ENCODE assay signal across 8 cellular contexts in genomic region chr17:40445769-40446468, GRCh38. TPM values are rescaled to one million over a fixed set of nuclear protein-coding genes. Genes with fewer than 3 reads are reported as not detected.
DNase-seq lines count a peak whose midpoint lies in the region; ATAC-seq and TF ChIP-seq lines count a peak whose summit lies in the region.

No MANE protein-coding gene starts in this region.

- H3K36me3 ChIP-seq in heart left ventricle: no peaks in the 10 kb centered on the region
- no peaks in the 10 kb centered on the region for H3K36me3 ChIP-seq in mammary epithelial cell (ENCODE audit: insufficient read depth, low read length)
- peaks cover 6% of the 10 kb centered on the region for H3K36me3 ChIP-seq in lower lobe of right lung
- H3K36me3 ChIP-seq in urinary bladder (ENCODE audit: insufficient read depth): no peaks in the 10 kb centered on the region

- no peak for ATAC-seq in heart left ventricle
- no peak for ATAC-seq in Right ventricle myocardium superior (ENCODE audit: poor library complexity)
- ATAC-seq in lower lobe of right lung: no peak
- no peak for ATAC-seq in HG03196 (IDR thresholded peaks at IDR 0.05; ENCODE audit: unreplicated experiment)
- ATAC-seq in HG02623 (IDR thresholded peaks at IDR 0.05; ENCODE audit: unreplicated experiment): no peak

- intact Hi-C loops in heart left ventricle (cut with DNase I): no loop called here
- intact Hi-C loops in Right ventricle myocardium superior (cut with DNase I): no loop called here
- intact Hi-C loops in mammary epithelial cell (cut with micrococcal nuclease): loop anchor here (10.0 kb wide), 1 partner anchor 279 kb away; no protein-coding TSS in a partner anchor
- intact Hi-C loops in lower lobe of right lung (cut with DNase I): no loop called here

- H3K9me3 ChIP-seq in heart left ventricle: no peaks in the 10 kb centered on the region
- H3K9me3 ChIP-seq in mammary epithelial cell (replicated peaks; ENCODE audit: insufficient read depth, low read length): no peaks in the 10 kb centered on the region
- no peaks in the 10 kb centered on the region for H3K9me3 ChIP-seq in lower lobe of right lung

- WGBS in heart left ventricle, 4 donors: 46 to 64% (median 60%) methylated on average over 10 of the region's 10 CpGs
- WGBS in mammary epithelial cell (ENCODE audit: low coverage, missing lambda C conversion rate): 34% methylated on average over 10 of the region's 10 CpGs
- WGBS in urinary bladder: 63% methylated on average over 10 of the region's 10 CpGs

- no TSS peak for BruUV-seq in mammary epithelial cell (replicated peaks; lab: Mats Ljungman, UMichigan)

- H3K79me2 ChIP-seq in mammary epithelial cell (ENCODE audit: insufficient read depth, low read length): peaks cover 3% of the 10 kb centered on the region

- TF ChIP-seq POLR2A in heart left ventricle (IDR thresholded peaks at IDR 0.05): no peak

- peak overlapping the region; percentile 86 for H2AFZ ChIP-seq in mammary epithelial cell (ENCODE audit: low read depth, low read length)

- H3K27me3 ChIP-seq in heart left ventricle (no peaks in the 10 kb centered on the region), mammary epithelial cell (ENCODE audit: insufficient read depth, low read length) (no peaks in the 10 kb centered on the region), lower lobe of right lung (ENCODE audit: low read depth) (no peaks in the 10 kb centered on the region)

- H3K4me2 ChIP-seq in mammary epithelial cell (ENCODE audit: insufficient read depth, low read depth, low read length): peak overlapping the region; percentile 96

- no peak overlapping the region for H3K9ac ChIP-seq in mammary epithelial cell (ENCODE audit: insufficient read depth, low read length)

- no peak for DNase-seq in heart left ventricle
- no peak for DNase-seq in Right ventricle myocardium superior
- DNase-seq in mammary epithelial cell: no peak
- DNase-seq in lower lobe of right lung: no peak
- DNase-seq in CD1c-positive myeloid dendritic cell (ENCODE audit: extremely low spot score): no peak

- H3K4me1 ChIP-seq in heart left ventricle (peaks cover 8 to 78% (median 59%) of the 10 kb centered on the region in 12 donors), mammary epithelial cell (ENCODE audit: insufficient read depth, low read length) (peaks cover 36% of the 10 kb centered on the region), lower lobe of right lung (peaks cover 82% of the 10 kb centered on the region), urinary bladder (ENCODE audit: insufficient read depth) (no peaks in the 10 kb centered on the region)

- dilution Hi-C loops in mammary epithelial cell (cut with HindIII; ENCODE audit: low sequenced_read_pairs): loop anchor here (5.0 kb wide), 2 partner anchors 36 to 116 kb away; no protein-coding TSS in a partner anchor

- in situ Hi-C loops in mammary epithelial cell (cut with MboI; ENCODE audit: low sequenced_read_pairs in 2 of 2): no loop called here

- H3K4me3 ChIP-seq in heart left ventricle (peak overlapping the region; percentile 33 to 92 (median 74)), mammary epithelial cell (replicated peaks in 1 of 3; ENCODE audit: insufficient read depth in 1 of 3, low read depth in 2 of 3, low read length in 3 of 3) (no peak overlapping the region), lower lobe of right lung (peak overlapping the region; percentile 84), urinary bladder (ENCODE audit: low read depth, low read length) (peak overlapping the region; percentile 61)

- peak overlapping the region; percentile 86 to 98 (median 96) for H3K27ac ChIP-seq in heart left ventricle
- H3K27ac ChIP-seq in mammary epithelial cell (ENCODE audit: insufficient read depth, low read depth, low read length): no peak overlapping the region
- peak overlapping the region; percentile 92 for H3K27ac ChIP-seq in lower lobe of right lung
- no peak overlapping the region for H3K27ac ChIP-seq in urinary bladder (ENCODE audit: low read depth)

- CTCF ChIA-PET in mammary epithelial cell (lab: Charles Lee; ENCODE audit: low non-redundant PET): no interaction called here

- TF ChIP-seq CTCF in heart left ventricle (IDR thresholded peaks at IDR 0.05) (no peak), mammary epithelial cell (conservative IDR thresholded peaks at IDR 0.05 in 1 of 2, IDR thresholded peaks at IDR 0.05 in 1 of 2; ENCODE audit: extremely low read depth in 1 of 2, insufficient read depth in 1 of 2, low read depth in 1 of 2, low read length in 2 of 2) (peak; percentile 15 to 18), lower lobe of right lung (IDR thresholded peaks at IDR 0.05) (no peak)

- H4K20me1 ChIP-seq in mammary epithelial cell (ENCODE audit: insufficient read depth, low read length): no peaks in the 10 kb centered on the region

RNA-seq across cellular contexts. Expression of gene IGFBP4, which starts 2.7 kb away (rescaled TPM):
- total RNA-seq in heart left ventricle (100 to 1,000 TPM; 103 to 342 (median 129) TPM), Right ventricle myocardium superior (157 TPM), mammary epithelial cell (10 to 100 TPM; 13.0 to 34.5 TPM), lower lobe of right lung (371 TPM), urinary bladder (111 TPM)
- polyA plus RNA-seq in heart left ventricle (100 to 1,000 TPM; 136 to 174 TPM), mammary epithelial cell (28.5 TPM), urinary bladder (488 TPM)
- 62.7 TPM for polyA minus RNA-seq in mammary epithelial cell

RNA-seq across cellular contexts. Expression of gene TOP2A, which starts 28.2 kb away (rescaled TPM):
- total RNA-seq in heart left ventricle (10 to 100 TPM in 1 of 9 donors, 1 to 10 TPM in 5, under 1 TPM in 3; 0.39 to 28.9 (median 1.7) TPM), Right ventricle myocardium superior (2.9 TPM), mammary epithelial cell (10 to 100 TPM in 1 of 2 donors, 1 to 10 TPM in 1; 3.2 to 93.3 TPM), lower lobe of right lung (6.7 TPM), urinary bladder (105 TPM)
- polyA plus RNA-seq in heart left ventricle (under 1 TPM; 0.11 to 0.28 TPM), mammary epithelial cell (52.6 TPM), urinary bladder (1.5 TPM)
- 32.4 TPM for polyA minus RNA-seq in mammary epithelial cell

RNA-seq across cellular contexts. Expression of gene TNS4, which starts 55.5 kb away (rescaled TPM):
- total RNA-seq in heart left ventricle: under 1 TPM in 2 of 9 donors, not detected in 7; 0.16 to 0.91 TPM
- polyA plus RNA-seq in heart left ventricle: not detected
- not detected for total RNA-seq in Right ventricle myocardium superior
- total RNA-seq in mammary epithelial cell: 100 to 1,000 TPM; 170 to 608 TPM
- polyA plus RNA-seq in mammary epithelial cell: 120 TPM
- 1,186 TPM for polyA minus RNA-seq in mammary epithelial cell
- 0.68 TPM for total RNA-seq in lower lobe of right lung
- 5.4 TPM for total RNA-seq in urinary bladder
- 5.0 TPM for polyA plus RNA-seq in urinary bladder

Comparison
In these comparisons a context has a peak if more than half of its experiments do, and no peak if none do; other contexts are left out.
1. H3K27ac ChIP-seq: peak in heart left ventricle (12 of 12) and lower lobe of right lung (single experiment); none in mammary epithelial cell (single experiment) and urinary bladder (single experiment).
2. H3K4me3 ChIP-seq: peak in heart left ventricle (12 of 12), lower lobe of right lung (single experiment) and urinary bladder (single experiment); none in mammary epithelial cell (0 of 3).
3. CTCF ChIP-seq: peak in mammary epithelial cell (2 of 2); none in heart left ventricle (0 of 12) and lower lobe of right lung (single experiment).
4. RNA of gene TNS4, which starts 55.5 kb away (total RNA-seq): 170 to 608 TPM in mammary epithelial cell; 5.4 TPM in urinary bladder (single experiment), 0.68 TPM in lower lobe of right lung (single experiment), not detected in Right ventricle myocardium superior (single experiment) and 0.16 to 0.91 TPM in heart left ventricle; every median in the first group is over 10 times any median in the second.